8 cellular contexts compared by ENCODE assay signal in genomic region chr6:5723905-5724691, GRCh38.
DNase-seq lines count a peak whose midpoint lies in the region; ATAC-seq and TF ChIP-seq lines count a peak whose summit lies in the region.

No MANE protein-coding gene starts in this region.

- H3K27ac ChIP-seq in sigmoid colon (peak overlapping the region in 2 of 4 donors; percentile 14 to 18), SJCRH30 (no peak overlapping the region)

- H3K4me1 Mint-ChIP-seq in activated CD4-positive, alpha-beta T cell treated with anti-CD3 and anti-CD28 coated beads, Interleukin-2, amount 10 ng/mL, durations not matched to agents 7 days and 5 days = peaks cover 14% of the 10 kb centered on the region
- peaks cover 52% of the 10 kb centered on the region for H3K4me1 Mint-ChIP-seq in memory B cell

- peak overlapping the region; percentile 72 for H3K27ac Mint-ChIP-seq in activated CD4-positive, alpha-beta T cell treated with anti-CD3 and anti-CD28 coated beads, Interleukin-2, amount 10 ng/mL, durations not matched to agents 7 days and 5 days
- H3K27ac Mint-ChIP-seq in memory B cell = peak overlapping the region; percentile 99

- no peaks in the 10 kb centered on the region for H3K9me3 ChIP-seq in sigmoid colon
- H3K9me3 ChIP-seq in SJCRH30 (replicated peaks) = no peaks in the 10 kb centered on the region

- intact Hi-C loops in sigmoid colon (cut with DNase I) = no loop called here

- no peaks in the 10 kb centered on the region for H3K36me3 Mint-ChIP-seq in activated CD4-positive, alpha-beta T cell treated with anti-CD3 and anti-CD28 coated beads, Interleukin-2, amount 10 ng/mL, durations not matched to agents 7 days and 5 days (ENCODE audit: low read depth)
- peaks cover 4% of the 10 kb centered on the region for H3K36me3 Mint-ChIP-seq in memory B cell

- 62 to 88% methylated on average over 19 of the region's 19 CpGs for WGBS in sigmoid colon, 2 donors

- no peak for DNase-seq in activated CD4-positive, alpha-beta T cell treated with anti-CD3 and anti-CD28 coated beads, Interleukin-2, amount 10 ng/mL, durations not matched to agents 7 days and 5 days
- DNase-seq in activated CD4-positive, alpha-beta T cell treated with anti-CD3 and anti-CD28 coated beads, Interleukin-2, amount 50 U/mL, for 4 hours = no peak
- DNase-seq in SKM-1 (lab: John Stamatoyannopoulos, UW; ENCODE audit: unreplicated experiment) = peak; percentile 74
- peak; percentile 69 to 74 for DNase-seq in memory B cell (ENCODE audit: low spot score in 2 of 2)
- DNase-seq in sigmoid colon = no peak
- no peak for DNase-seq in HuH-7.5 (ENCODE audit: low spot score)
- DNase-seq in SJCRH30 = no peak

- no peak for TF ChIP-seq CTCF in sigmoid colon (IDR thresholded peaks at IDR 0.05)

- POLR2A ChIA-PET in activated CD4-positive, alpha-beta T cell treated with anti-CD3 and anti-CD28 coated beads, Interleukin-2, amount 10 ng/mL, durations not matched to agents 7 days and 5 days (lab: Charles Lee) = no interaction called here

- H3K27me3 ChIP-seq in sigmoid colon = no peaks in the 10 kb centered on the region
- no peaks in the 10 kb centered on the region for H3K27me3 ChIP-seq in SJCRH30

- no peak for TF ChIP-seq EP300 in sigmoid colon (IDR thresholded peaks at IDR 0.05)

- ATAC-seq in HG02943 (IDR thresholded peaks at IDR 0.05; ENCODE audit: low read depth, unreplicated experiment) = peak; percentile 98
- peak; percentile 95 for ATAC-seq in memory B cell (ENCODE audit: low read depth)

- no peak for TF ChIP-seq POLR2A in sigmoid colon (IDR thresholded peaks at IDR 0.05)

- H3K36me3 ChIP-seq in sigmoid colon (no peaks in the 10 kb centered on the region), SJCRH30 (no peaks in the 10 kb centered on the region)

- no peak overlapping the region for H3K4me3 ChIP-seq in sigmoid colon
- no peak overlapping the region for H3K4me3 ChIP-seq in SJCRH30

- no peaks in the 10 kb centered on the region for H3K27me3 Mint-ChIP-seq in activated CD4-positive, alpha-beta T cell treated with anti-CD3 and anti-CD28 coated beads, Interleukin-2, amount 10 ng/mL, durations not matched to agents 7 days and 5 days
- H3K27me3 Mint-ChIP-seq in memory B cell = no peaks in the 10 kb centered on the region

- H3K4me1 ChIP-seq in sigmoid colon = no peaks in the 10 kb centered on the region
- H3K4me1 ChIP-seq in SJCRH30 = peaks cover 24% of the 10 kb centered on the region

- no peaks in the 10 kb centered on the region for H3K9me3 Mint-ChIP-seq in activated CD4-positive, alpha-beta T cell treated with anti-CD3 and anti-CD28 coated beads, Interleukin-2, amount 10 ng/mL, durations not matched to agents 7 days and 5 days
- H3K9me3 Mint-ChIP-seq in memory B cell = peaks cover 3% of the 10 kb centered on the region

- CTCF ChIA-PET in activated CD4-positive, alpha-beta T cell treated with anti-CD3 and anti-CD28 coated beads, Interleukin-2, amount 10 ng/mL, durations not matched to agents 7 days and 5 days (lab: Charles Lee) = no interaction called here

- H3K4me3 Mint-ChIP-seq in activated CD4-positive, alpha-beta T cell treated with anti-CD3 and anti-CD28 coated beads, Interleukin-2, amount 10 ng/mL, durations not matched to agents 7 days and 5 days = peak overlapping the region; percentile 56
- peak overlapping the region; percentile 96 for H3K4me3 Mint-ChIP-seq in memory B cell

Comparison
In these comparisons a context has a peak if more than half of its experiments do, and no peak if none do; other contexts are left out.
1. DNase-seq: peak in SKM-1 (single experiment) and memory B cell (2 of 2); none in activated CD4-positive, alpha-beta T cell treated with anti-CD3 and anti-CD28 coated beads, Interleukin-2, amount 10 ng/mL, durations not matched to agents 7 days and 5 days (single experiment), activated CD4-positive, alpha-beta T cell treated with anti-CD3 and anti-CD28 coated beads, Interleukin-2, amount 50 U/mL, for 4 hours (0 of 2), sigmoid colon (single experiment), HuH-7.5 (single experiment) and SJCRH30 (0 of 2).